In genomic region chr19:35476149-35476548, GRCh38 we compare ENCODE assay signal across 16 cellular contexts. TPM values are rescaled to one million over a fixed set of nuclear protein-coding genes. Genes with fewer than 3 reads are reported as not detected.
A peak's percentile ranks its signal among the peaks of the same experiment; 100 is the strongest.
DNase-seq lines count a peak whose midpoint lies in the region; ATAC-seq, FAIRE-seq and TF ChIP-seq lines count a peak whose summit lies in the region.
"Had no signal": no experiment of that assay in that cellular context is flagged by ENCODE, and none has a peak within 500 bp of the region (broad histone marks: within the 10 kb centered on the region; RNA-seq: fewer than 3 reads in every experiment).

No MANE protein-coding gene starts in this region.

- CTCF ChIA-PET in A549 (lab: Yijun Ruan, JAX), result no interaction called here

- H3K4me3 ChIP-seq in A549 (no peak overlapping the region), DOHH2 (ENCODE audit: low read length) (no peak overlapping the region), NB4 (ENCODE audit: low read depth, low read length) (no peak overlapping the region), epithelial cell of proximal tubule (ENCODE audit: low read depth, low read length) (no peak overlapping the region)
- H3K4me3 ChIP-seq: coronary artery had no signal

- no peaks in the 10 kb centered on the region for H3K9me3 Mint-ChIP-seq in T-helper 2 cell treated with Interferon-gamma antibody and Interleukin-4, amounts not matched to agents 5 μg/mL and 100 μg/mL, for 36 hours

- H3K27me3 Mint-ChIP-seq in T-helper 2 cell treated with Interferon-gamma antibody and Interleukin-4, amounts not matched to agents 5 μg/mL and 100 μg/mL, for 36 hours (ENCODE audit: low read depth), result peaks cover 10% of the 10 kb centered on the region
- H3K27me3 Mint-ChIP-seq: activated naive CD8-positive, alpha-beta T cell had no signal

- no peak for FAIRE-seq in A549 (lab: Jason Lieb, UNC)

- H3K27ac Mint-ChIP-seq in T-helper 2 cell treated with Interferon-gamma antibody and Interleukin-4, amounts not matched to agents 5 μg/mL and 100 μg/mL, for 36 hours, result no peak overlapping the region
- H3K27ac Mint-ChIP-seq: activated naive CD8-positive, alpha-beta T cell had no signal

- no peaks in the 10 kb centered on the region for H3K9me2 ChIP-seq in DOHH2 (replicated peaks; ENCODE audit: control insufficient read depth, low read length)

- 33% methylated on average over 4 of the region's 4 CpGs for WGBS in A549 (ENCODE audit: missing lambda C conversion rate)

- TF ChIP-seq CTCF in A549 (IDR thresholded peaks at IDR 0.05) (peak; percentile 35; the same call in 2 of the 3 replicates), DOHH2 (IDR thresholded peaks at IDR 0.05; ENCODE audit: low read depth, low read length, poor library complexity, severe bottlenecking) (peak; percentile 75), NB4 (IDR thresholded peaks at IDR 0.05; ENCODE audit: low read depth, low read length) (peak; percentile 26), epithelial cell of proximal tubule (conservative IDR thresholded peaks at IDR 0.05; ENCODE audit: low read depth, low read length) (peak; percentile 25)

- DNase-seq in A549 (ENCODE audit: low read depth in 1 of 2, low spot score in 1 of 2) (peak in 1 of 2 experiments; percentile 35), NB4 (ENCODE audit: low read depth) (peak; percentile 4), epithelial cell of proximal tubule (ENCODE audit: low read depth) (no peak), cerebellum (ENCODE audit: low spot score) (no peak), NCI-H510A (lab: John Stamatoyannopoulos, UW) (no peak)
- DNase-seq in T-helper 2 cell treated with Interferon-gamma antibody and Interleukin-4, amounts not matched to agents 5 μg/mL and 100 μg/mL, for 36 hours (ENCODE audit: low spot score), result no peak
- DNase-seq: activated CD8-positive, alpha-beta memory T cell treated with anti-CD3 and anti-CD28 coated beads for 24 hours; NCI-H1436; NCI-H526; stimulated activated CD4-positive, alpha-beta T cell treated with anti-CD3 and anti-CD28 coated beads, Interleukin-4, amount 100 ng/mL, for 4 hours had no signal

- H3K4me1 ChIP-seq in A549 (no peaks in the 10 kb centered on the region), DOHH2 (ENCODE audit: control insufficient read depth, low read length) (no peaks in the 10 kb centered on the region)

- ATAC-seq in A549 (no peak), HG02610 (IDR thresholded peaks at IDR 0.05; ENCODE audit: unreplicated experiment) (no peak)

- no peaks in the 10 kb centered on the region; the same call in 2 of the 3 replicates for H3K9me3 ChIP-seq in A549
- no peaks in the 10 kb centered on the region for H3K9me3 ChIP-seq in DOHH2 (ENCODE audit: control insufficient read depth, insufficient read depth, low read length)

- TF ChIP-seq POLR2A in A549 (IDR thresholded peaks at IDR 0.05; ENCODE audit: low read length) (no peak), NB4 (IDR thresholded peaks at IDR 0.05; ENCODE audit: extremely low read depth, insufficient read length) (no peak)

- H3K4me1 Mint-ChIP-seq in T-helper 2 cell treated with Interferon-gamma antibody and Interleukin-4, amounts not matched to agents 5 μg/mL and 100 μg/mL, for 36 hours (ENCODE audit: low read depth), result no peaks in the 10 kb centered on the region

- H3F3A ChIP-seq in DOHH2 (ENCODE audit: control insufficient read depth, insufficient read depth), result 0 out of 2 replicates have a peak, but pooled peaks cover 2% of the 10 kb centered on the region

- no peak overlapping the region for H3K4me3 Mint-ChIP-seq in T-helper 2 cell treated with Interferon-gamma antibody and Interleukin-4, amounts not matched to agents 5 μg/mL and 100 μg/mL, for 36 hours
- H3K4me3 Mint-ChIP-seq: activated naive CD8-positive, alpha-beta T cell had no signal

- H3K79me2 ChIP-seq in DOHH2 (ENCODE audit: control insufficient read depth, low read length), result no peaks in the 10 kb centered on the region

- TF ChIP-seq RAD21 in A549 (conservative IDR thresholded peaks at IDR 0.05 in 1 of 2, IDR thresholded peaks at IDR 0.05 in 1 of 2), result no peak

- H3K36me3 ChIP-seq in DOHH2 (ENCODE audit: control insufficient read depth, low read length), result no peaks in the 10 kb centered on the region

- H4K20me1 ChIP-seq in DOHH2 (ENCODE audit: control insufficient read depth, insufficient read depth, low read depth, low read length), result no peaks in the 10 kb centered on the region

- H3K27ac ChIP-seq in A549 (no peak overlapping the region), DOHH2 (ENCODE audit: low read depth, low read length) (no peak overlapping the region)
- H3K27ac ChIP-seq: coronary artery had no signal

- no peaks in the 10 kb centered on the region for H3K36me3 Mint-ChIP-seq in T-helper 2 cell treated with Interferon-gamma antibody and Interleukin-4, amounts not matched to agents 5 μg/mL and 100 μg/mL, for 36 hours (ENCODE audit: low read depth)
- H3K36me3 Mint-ChIP-seq: activated naive CD8-positive, alpha-beta T cell had no signal

- peaks cover 18% of the 10 kb centered on the region for H3K27me3 ChIP-seq in DOHH2 (ENCODE audit: control insufficient read depth, low read length)

- no peak for TF ChIP-seq EP300 in A549 (IDR thresholded peaks at IDR 0.05)

- H3K4me2 ChIP-seq in A549 (no peak overlapping the region), DOHH2 (ENCODE audit: low read length) (no peak overlapping the region)

- POLR2A ChIA-PET in A549 (lab: Yijun Ruan, JAX), result no interaction called here

TF ChIP-seq in A549, 52 proteins besides CTCF, POLR2A, EP300 and RAD21:
- TF ChIP-seq NFE2L2 (conservative IDR thresholded peaks at IDR 0.05; ENCODE audit: low read length) (no peak), SMC3 (IDR thresholded peaks at IDR 0.05) (no peak), FOSB (CRISPR knock-in tag; IDR thresholded peaks at IDR 0.05) (no peak), JUN (IDR thresholded peaks at IDR 0.05) (no peak), HOXB5 (CRISPR knock-in tag; IDR thresholded peaks at IDR 0.05) (no peak)

RNA-seq across cellular contexts. Expression of gene KRTDAP, which starts 14.1 kb away (rescaled TPM):
- polyA plus RNA-seq in A549 (2011; rRNA removed) (not detected in 2 replicates), A549 (2017; fragmentation: RNase III; extraction: RNeasy Plus Mini Kit Qiagen cat#74134 plus additional on column Dnase treatment) (not detected in 3 replicates)
- not detected in 2 replicates for polyA plus RNA-seq in A549 (2012; cell fraction: cytosol; rRNA removed)
- not detected in 2 replicates for polyA plus RNA-seq in A549 (2012; cell fraction: nucleus; rRNA removed)
- polyA minus RNA-seq in A549 (2011; rRNA and poly(A)+ RNA removed), result not detected in 2 replicates
- total RNA-seq in epithelial cell of proximal tubule (not detected in 2 replicates), cerebellum (not detected)
- total RNA-seq: fibroblast of lung; T-helper 1 cell treated with Interleukin-12 subunit alpha and Interleukin-12 subunit beta and Interleukin-4 antibody, amounts not matched to agents 30 ng/mL and 1 ng/mL, for 36 hours had no signal
- polyA plus RNA-seq: fibroblast of lung had no signal

RNA-seq across cellular contexts. Expression of gene FFAR2, which starts 28.1 kb away (rescaled TPM):
- polyA plus RNA-seq in A549 (2011; rRNA removed) (0.24 and 0.30 TPM in 2 replicates), A549 (2017; fragmentation: RNase III; extraction: RNeasy Plus Mini Kit Qiagen cat#74134 plus additional on column Dnase treatment) (not detected in 3 replicates)
- not detected in 2 replicates for polyA plus RNA-seq in A549 (2012; cell fraction: cytosol; rRNA removed)
- polyA plus RNA-seq in A549 (2012; cell fraction: nucleus; rRNA removed), result not detected in 2 replicates
- 0.12 TPM in 1 of 2 replicates, not detected in the other for polyA minus RNA-seq in A549 (2011; rRNA and poly(A)+ RNA removed)
- total RNA-seq in epithelial cell of proximal tubule (not detected in 2 replicates), cerebellum (not detected)
- total RNA-seq: fibroblast of lung; T-helper 1 cell treated with Interleukin-12 subunit alpha and Interleukin-12 subunit beta and Interleukin-4 antibody, amounts not matched to agents 30 ng/mL and 1 ng/mL, for 36 hours had no signal
- polyA plus RNA-seq: fibroblast of lung had no signal

RNA-seq across cellular contexts. Expression of gene DMKN, which starts 37.3 kb away (rescaled TPM):
- polyA plus RNA-seq in A549 (2011; rRNA removed), result 18.0 and 21.5 TPM in 2 replicates
- 5.7 and 7.9 TPM in 2 replicates for polyA plus RNA-seq in A549 (2012; cell fraction: cytosol; rRNA removed)
- 5.5 and 8.3 TPM in 2 replicates for polyA plus RNA-seq in A549 (2012; cell fraction: nucleus; rRNA removed)
- 37.0 to 41.6 TPM (median 40.6 TPM) in 3 replicates for polyA plus RNA-seq in A549 (2017; fragmentation: RNase III; extraction: RNeasy Plus Mini Kit Qiagen cat#74134 plus additional on column Dnase treatment)
- polyA minus RNA-seq in A549 (2011; rRNA and poly(A)+ RNA removed), result 8.1 and 12.2 TPM in 2 replicates
- total RNA-seq in epithelial cell of proximal tubule, result 195 and 200 TPM in 2 replicates
- 4.2 TPM for total RNA-seq in cerebellum
- total RNA-seq: T-helper 1 cell treated with Interleukin-12 subunit alpha and Interleukin-12 subunit beta and Interleukin-4 antibody, amounts not matched to agents 30 ng/mL and 1 ng/mL, for 36 hours had no signal

RNA-seq across cellular contexts. Expression of gene SBSN, which starts 52.0 kb away (rescaled TPM):
- polyA plus RNA-seq in A549 (2011; rRNA removed) (0.28 TPM in 2 replicates), A549 (2017; fragmentation: RNase III; extraction: RNeasy Plus Mini Kit Qiagen cat#74134 plus additional on column Dnase treatment) (0.67 to 1.1 TPM (median 0.89 TPM) in 3 replicates)
- 0.21 and 0.57 TPM in 2 replicates for polyA plus RNA-seq in A549 (2012; cell fraction: cytosol; rRNA removed)
- 0.18 and 0.44 TPM in 2 replicates for polyA plus RNA-seq in A549 (2012; cell fraction: nucleus; rRNA removed)
- polyA minus RNA-seq in A549 (2011; rRNA and poly(A)+ RNA removed), result 0.25 and 0.39 TPM in 2 replicates
- total RNA-seq in epithelial cell of proximal tubule (not detected in 2 replicates), cerebellum (not detected)
- total RNA-seq: T-helper 1 cell treated with Interleukin-12 subunit alpha and Interleukin-12 subunit beta and Interleukin-4 antibody, amounts not matched to agents 30 ng/mL and 1 ng/mL, for 36 hours had no signal

RNA-seq across cellular contexts. Expression of gene GAPDHS, which starts 57.1 kb away (rescaled TPM):
- polyA plus RNA-seq in A549 (2011; rRNA removed), result not detected in 2 replicates
- polyA plus RNA-seq in A549 (2012; cell fraction: cytosol; rRNA removed), result 0.03 TPM in 1 of 2 replicates, not detected in the other
- polyA plus RNA-seq in A549 (2012; cell fraction: nucleus; rRNA removed), result not detected in 2 replicates
- not detected in 3 replicates for polyA plus RNA-seq in A549 (2017; fragmentation: RNase III; extraction: RNeasy Plus Mini Kit Qiagen cat#74134 plus additional on column Dnase treatment)
- not detected in 2 replicates for polyA minus RNA-seq in A549 (2011; rRNA and poly(A)+ RNA removed)
- total RNA-seq in epithelial cell of proximal tubule, result not detected in 2 replicates
- total RNA-seq in cerebellum, result not detected
- total RNA-seq: fibroblast of lung; T-helper 1 cell treated with Interleukin-12 subunit alpha and Interleukin-12 subunit beta and Interleukin-4 antibody, amounts not matched to agents 30 ng/mL and 1 ng/mL, for 36 hours had no signal
- polyA plus RNA-seq: fibroblast of lung had no signal

Comparison
In these comparisons a context has a peak if more than half of its experiments do, and no peak if none do; other contexts are left out.
1. CTCF ChIP-seq: peak in every context shown above with its lines; median percentile 75 in DOHH2; 35 in A549; 26 in NB4; 25 in epithelial cell of proximal tubule.
2. RNA of gene DMKN, which starts 37.3 kb away (total RNA-seq): 195 to 200 TPM in epithelial cell of proximal tubule; 4.2 TPM in cerebellum (single experiment); every median in the first group is over 10 times any median in the second.